Comparison of ENCODE assay signal across 19 cellular contexts in the genomic region with DNA sequence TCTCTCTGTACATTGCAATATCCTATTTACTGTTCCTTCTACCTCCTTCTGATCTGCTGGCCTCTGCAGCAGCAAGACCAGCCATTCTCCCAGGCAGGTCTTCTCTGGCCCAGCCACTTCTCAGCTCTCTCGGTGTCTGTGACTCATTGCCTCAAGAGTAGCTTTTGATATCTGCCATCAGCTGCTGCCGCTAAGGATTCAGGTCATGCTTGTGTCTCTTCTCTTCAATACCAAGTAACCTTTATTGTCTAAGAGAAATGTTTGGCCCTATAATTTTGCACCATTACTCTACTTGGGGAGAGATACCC.
"Had no signal": no experiment of that assay in that cellular context is flagged by ENCODE, and none has a peak within 500 bp of the region (broad histone marks: within the 10 kb centered on the region; RNA-seq: fewer than 3 reads in every experiment).

No MANE protein-coding gene starts in this region.

- ATAC-seq: esophagus mucosa, heart right ventricle, right cardiac atrium had no signal

- H3K36me3 Mint-ChIP-seq: memory B cell; mesothelial cell of epicardium; natural killer cell treated with Interleukin-12 subunit alpha and Interleukin-12 subunit beta and Interleukin-15 and Interleukin-18, amount 100 ng/mL, for 72 hours; neural progenitor cell had no signal

- H3K9me3 ChIP-seq: colonic mucosa, heart right ventricle, left lung, lower lobe of right lung, pancreas, thoracic aorta, transverse colon had no signal

- H3K27ac ChIP-seq: colonic mucosa, heart right ventricle, left lung, lower lobe of right lung, neural progenitor cell, pancreas, thoracic aorta, transverse colon had no signal

- H3K27ac Mint-ChIP-seq: memory B cell; mesothelial cell of epicardium; natural killer cell treated with Interleukin-12 subunit alpha and Interleukin-12 subunit beta and Interleukin-15 and Interleukin-18, amount 100 ng/mL, for 72 hours; neural progenitor cell; progenitor cell of endocrine pancreas had no signal

- H3K4me3 Mint-ChIP-seq: memory B cell; mesothelial cell of epicardium; natural killer cell treated with Interleukin-12 subunit alpha and Interleukin-12 subunit beta and Interleukin-15 and Interleukin-18, amount 100 ng/mL, for 72 hours; neural progenitor cell had no signal

- DNase-seq: cerebellar nuclear complex; colonic mucosa; effector CD4-positive, alpha-beta T cell; heart right ventricle; islet precursor cell; left lung; lower lobe of right lung; pancreas; right cardiac atrium; stimulated activated CD4-positive, alpha-beta T cell treated with anti-CD3 and anti-CD28 coated beads, Interleukin-2, amount 100 ng/mL, for 48 hours; stimulated activated naive CD8-positive, alpha-beta T cell treated with anti-CD3 and anti-CD28 coated beads, Interleukin-15, Interleukin-2, amounts not matched to agents 100 U/mL and 50 U/mL, for 24 hours; transverse colon had no signal

- H3K4me3 ChIP-seq: colonic mucosa, heart right ventricle, left lung, lower lobe of right lung, neural progenitor cell, pancreas, thoracic aorta, transverse colon had no signal

- H3K4me1 ChIP-seq: colonic mucosa, heart right ventricle, left lung, pancreas, transverse colon had no signal

- H2AFZ ChIP-seq: neural progenitor cell had no signal

- H3K4me1 Mint-ChIP-seq: memory B cell, mesothelial cell of epicardium had no signal

- H3K4me2 ChIP-seq: neural progenitor cell had no signal

- H3K27me3 ChIP-seq: left lung, pancreas had no signal

- H3K9me3 Mint-ChIP-seq: memory B cell; mesothelial cell of epicardium; natural killer cell treated with Interleukin-12 subunit alpha and Interleukin-12 subunit beta and Interleukin-15 and Interleukin-18, amount 100 ng/mL, for 72 hours had no signal

- H3K36me3 ChIP-seq: colonic mucosa, heart right ventricle, left lung, lower lobe of right lung, neural progenitor cell, pancreas, thoracic aorta, transverse colon had no signal
